In genomic region chr5:124798890-124799289, GRCh38 we compare ENCODE assay signal across 36 cellular contexts. TPM values are rescaled to one million over a fixed set of nuclear protein-coding genes. Genes with fewer than 3 reads are reported as not detected.
"Had no signal": no experiment of that assay in that cellular context is flagged by ENCODE, and none has a peak within 500 bp of the region (broad histone marks: within the 10 kb centered on the region; RNA-seq: fewer than 3 reads in every experiment).

No MANE protein-coding gene starts in this region.

- H3K27ac Mint-ChIP-seq: activated B cell treated with CpG ODN at 0.5 μM for 24 hours; activated CD4-positive, alpha-beta memory T cell treated with anti-CD3 and anti-CD28 coated beads, Interleukin-2, amount 10 ng/mL, durations not matched to agents 7 days and 5 days; activated CD4-positive, alpha-beta T cell treated with anti-CD3 and anti-CD28 coated beads, Interleukin-2, amount 10 ng/mL, durations not matched to agents 7 days and 5 days; activated CD8-positive, alpha-beta memory T cell treated with anti-CD3 and anti-CD28 coated beads, Interleukin-2, amount 10 ng/mL, durations not matched to agents 7 days and 5 days; activated CD8-positive, alpha-beta T cell treated with anti-CD3 and anti-CD28 coated beads, Interleukin-2, amount 10 ng/mL, durations not matched to agents 7 days and 5 days; activated naive CD4-positive, alpha-beta T cell treated with anti-CD3 and anti-CD28 coated beads, Interleukin-2, amount 10 ng/mL, durations not matched to agents 7 days and 5 days; activated naive CD4-positive, alpha-beta T cell treated with anti-CD3 and anti-CD28 coated beads, Interleukin-2, amount 50 U/mL, for 24 hours; activated naive CD8-positive, alpha-beta T cell; activated naive CD8-positive, alpha-beta T cell treated with anti-CD3 and anti-CD28 coated beads, Interleukin-2, amount 10 ng/mL, durations not matched to agents 7 days and 5 days; activated naive CD8-positive, alpha-beta T cell treated with anti-CD3 and anti-CD28 coated beads, Interleukin-2, amount 50 U/mL, for 24 hours; activated T-cell treated with anti-CD3 and anti-CD28 coated beads, Interleukin-2, amount 50 U/mL, for 24 hours; activated T-helper 2 cell treated with anti-CD3 and anti-CD28 coated beads, Interferon-gamma antibody, Interleukin-2, Interleukin-4, amounts not matched to agents 10 μg/mL and 5 μg/mL and 100 μg/mL, durations not matched to agents 14 hours and 24 hours and 36 hours; T-helper 1 cell treated with Interleukin-12 subunit alpha and Interleukin-12 subunit beta and Interleukin-4 antibody, amounts not matched to agents 30 μg/mL and 1 μg/mL, for 36 hours; T-helper 2 cell treated with Interferon-gamma antibody and Interleukin-4, amounts not matched to agents 5 μg/mL and 100 μg/mL, for 36 hours had no signal

- H3K9me3 Mint-ChIP-seq: activated B cell treated with CpG ODN at 0.5 μM for 24 hours; activated CD4-positive, alpha-beta memory T cell treated with anti-CD3 and anti-CD28 coated beads, Interleukin-2, amount 10 ng/mL, durations not matched to agents 7 days and 5 days; activated CD4-positive, alpha-beta T cell treated with anti-CD3 and anti-CD28 coated beads, Interleukin-2, amount 10 ng/mL, durations not matched to agents 7 days and 5 days; activated naive CD4-positive, alpha-beta T cell treated with anti-CD3 and anti-CD28 coated beads, Interleukin-2, amount 50 U/mL, for 24 hours; activated naive CD8-positive, alpha-beta T cell treated with anti-CD3 and anti-CD28 coated beads, Interleukin-2, amount 10 ng/mL, durations not matched to agents 7 days and 5 days; activated T-cell treated with anti-CD3 and anti-CD28 coated beads, Interleukin-2, amount 50 U/mL, for 24 hours; activated T-helper 2 cell treated with anti-CD3 and anti-CD28 coated beads, Interferon-gamma antibody, Interleukin-2, Interleukin-4, amounts not matched to agents 10 μg/mL and 5 μg/mL and 100 μg/mL, durations not matched to agents 14 hours and 24 hours and 36 hours; central memory CD8-positive, alpha-beta T cell; T-helper 2 cell treated with Interferon-gamma antibody and Interleukin-4, amounts not matched to agents 5 μg/mL and 100 μg/mL, for 36 hours had no signal

- H3K36me3 ChIP-seq: ascending aorta, cardiac muscle cell had no signal

- ATAC-seq: activated CD8-positive, alpha-beta memory T cell treated with anti-CD3 and anti-CD28 coated beads, Interleukin-2, amount 10 ng/mL, durations not matched to agents 7 days and 5 days; activated CD8-positive, alpha-beta T cell treated with anti-CD3 and anti-CD28 coated beads, Interleukin-2, amount 10 ng/mL, durations not matched to agents 7 days and 5 days; activated naive CD8-positive, alpha-beta T cell treated with anti-CD3 and anti-CD28 coated beads, Interleukin-2, amount 50 U/mL, for 24 hours had no signal

- H3K27me3 Mint-ChIP-seq: activated B cell treated with CpG ODN at 0.5 μM for 24 hours; activated CD4-positive, alpha-beta memory T cell treated with anti-CD3 and anti-CD28 coated beads, Interleukin-2, amount 10 ng/mL, durations not matched to agents 7 days and 5 days; activated CD4-positive, alpha-beta T cell treated with anti-CD3 and anti-CD28 coated beads, Interleukin-2, amount 10 ng/mL, durations not matched to agents 7 days and 5 days; activated CD8-positive, alpha-beta memory T cell treated with anti-CD3 and anti-CD28 coated beads, Interleukin-2, amount 10 ng/mL, durations not matched to agents 7 days and 5 days; activated naive CD4-positive, alpha-beta T cell treated with anti-CD3 and anti-CD28 coated beads, Interleukin-2, amount 10 ng/mL, durations not matched to agents 7 days and 5 days; activated naive CD4-positive, alpha-beta T cell treated with anti-CD3 and anti-CD28 coated beads, Interleukin-2, amount 50 U/mL, for 24 hours; activated naive CD8-positive, alpha-beta T cell treated with anti-CD3 and anti-CD28 coated beads, Interleukin-2, amount 10 ng/mL, durations not matched to agents 7 days and 5 days; activated naive CD8-positive, alpha-beta T cell treated with anti-CD3 and anti-CD28 coated beads, Interleukin-2, amount 50 U/mL, for 24 hours; activated T-cell treated with anti-CD3 and anti-CD28 coated beads, Interleukin-2, amount 50 U/mL, for 24 hours; central memory CD8-positive, alpha-beta T cell had no signal

- FAIRE-seq: bronchial epithelial cell, TTC549 had no signal

- H3K27ac ChIP-seq: ascending aorta, cardiac muscle cell, VCaP had no signal

- H3K4me3 ChIP-seq: ascending aorta, cardiac muscle cell had no signal

- H3K4me1 Mint-ChIP-seq: activated CD4-positive, alpha-beta memory T cell treated with anti-CD3 and anti-CD28 coated beads, Interleukin-2, amount 10 ng/mL, durations not matched to agents 7 days and 5 days; activated CD4-positive, alpha-beta T cell treated with anti-CD3 and anti-CD28 coated beads, Interleukin-2, amount 10 ng/mL, durations not matched to agents 7 days and 5 days; activated CD8-positive, alpha-beta memory T cell treated with anti-CD3 and anti-CD28 coated beads, Interleukin-2, amount 10 ng/mL, durations not matched to agents 7 days and 5 days; activated naive CD4-positive, alpha-beta T cell treated with anti-CD3 and anti-CD28 coated beads, Interleukin-2, amount 10 ng/mL, durations not matched to agents 7 days and 5 days; activated naive CD4-positive, alpha-beta T cell treated with anti-CD3 and anti-CD28 coated beads, Interleukin-2, amount 50 U/mL, for 24 hours; activated naive CD8-positive, alpha-beta T cell treated with anti-CD3 and anti-CD28 coated beads, Interleukin-2, amount 10 ng/mL, durations not matched to agents 7 days and 5 days; activated naive CD8-positive, alpha-beta T cell treated with anti-CD3 and anti-CD28 coated beads, Interleukin-2, amount 50 U/mL, for 24 hours; central memory CD8-positive, alpha-beta T cell had no signal

- H3K4me3 Mint-ChIP-seq: activated B cell treated with CpG ODN at 0.5 μM for 24 hours; activated CD4-positive, alpha-beta memory T cell treated with anti-CD3 and anti-CD28 coated beads, Interleukin-2, amount 10 ng/mL, durations not matched to agents 7 days and 5 days; activated CD4-positive, alpha-beta T cell treated with anti-CD3 and anti-CD28 coated beads, Interleukin-2, amount 10 ng/mL, durations not matched to agents 7 days and 5 days; activated CD8-positive, alpha-beta memory T cell treated with anti-CD3 and anti-CD28 coated beads, Interleukin-2, amount 10 ng/mL, durations not matched to agents 7 days and 5 days; activated CD8-positive, alpha-beta T cell treated with anti-CD3 and anti-CD28 coated beads, Interleukin-2, amount 10 ng/mL, durations not matched to agents 7 days and 5 days; activated naive CD4-positive, alpha-beta T cell treated with anti-CD3 and anti-CD28 coated beads, Interleukin-2, amount 10 ng/mL, durations not matched to agents 7 days and 5 days; activated naive CD4-positive, alpha-beta T cell treated with anti-CD3 and anti-CD28 coated beads, Interleukin-2, amount 50 U/mL, for 24 hours; activated naive CD8-positive, alpha-beta T cell; activated naive CD8-positive, alpha-beta T cell treated with anti-CD3 and anti-CD28 coated beads, Interleukin-2, amount 10 ng/mL, durations not matched to agents 7 days and 5 days; activated naive CD8-positive, alpha-beta T cell treated with anti-CD3 and anti-CD28 coated beads, Interleukin-2, amount 50 U/mL, for 24 hours; activated T-cell treated with anti-CD3 and anti-CD28 coated beads, Interleukin-2, amount 50 U/mL, for 24 hours; brain; central memory CD8-positive, alpha-beta T cell; T-helper 1 cell treated with Interleukin-12 subunit alpha and Interleukin-12 subunit beta and Interleukin-4 antibody, amounts not matched to agents 30 μg/mL and 1 μg/mL, for 36 hours; T-helper 2 cell treated with Interferon-gamma antibody and Interleukin-4, amounts not matched to agents 5 μg/mL and 100 μg/mL, for 36 hours had no signal

- H3K27me3 ChIP-seq: ascending aorta, cardiac muscle cell had no signal

- DNase-seq: activated B cell treated with CpG ODN at 0.5 μM for 24 hours; activated CD4-positive, alpha-beta memory T cell treated with anti-CD3 and anti-CD28 coated beads, Interleukin-2, amount 10 ng/mL, durations not matched to agents 7 days and 5 days; activated CD4-positive, alpha-beta T cell treated with anti-CD3 and anti-CD28 coated beads for 4 hours; activated CD4-positive, alpha-beta T cell treated with anti-CD3 and anti-CD28 coated beads, Interleukin-2, amount 10 ng/mL, durations not matched to agents 7 days and 5 days; activated CD4-positive, alpha-beta T cell treated with anti-CD3 and anti-CD28 coated beads, Interleukin-2, amount 50 U/mL, for 48 hours; activated CD4-positive, CD25-positive, alpha-beta regulatory T cell treated with anti-CD3 and anti-CD28 coated beads, Interleukin-2, amount 50 U/mL, for 72 hours; activated CD8-positive, alpha-beta memory T cell treated with anti-CD3 and anti-CD28 coated beads for 24 hours; activated CD8-positive, alpha-beta memory T cell treated with anti-CD3 and anti-CD28 coated beads, Interleukin-2, amount 10 ng/mL, durations not matched to agents 7 days and 5 days; activated CD8-positive, alpha-beta memory T cell treated with anti-CD3 and anti-CD28 coated beads, Interleukin-2, amount 50 U/mL, for 48 hours; activated CD8-positive, alpha-beta T cell treated with anti-CD3 and anti-CD28 coated beads, Interleukin-2, amount 10 ng/mL, durations not matched to agents 7 days and 5 days; activated effector memory CD4-positive, alpha-beta T cell treated with Interleukin-2 at 50 U/mL for 16 hours; activated gamma-delta T cell; activated naive CD4-positive, alpha-beta T cell treated with anti-CD3 and anti-CD28 coated beads, Interleukin-2, amount 10 ng/mL, durations not matched to agents 7 days and 5 days; activated naive CD4-positive, alpha-beta T cell treated with Interleukin-2 at 50 U/mL for 16 hours; activated naive CD8-positive, alpha-beta T cell treated with anti-CD3 and anti-CD28 coated beads, Interleukin-2, amount 10 ng/mL, durations not matched to agents 7 days and 5 days; activated naive CD8-positive, alpha-beta T cell treated with anti-CD3 and anti-CD28 coated beads, Interleukin-2, amount 50 U/mL, for 24 hours; activated T-cell treated with anti-CD3 and anti-CD28 coated beads, Interleukin-2, amount 50 U/mL, for 24 hours; activated T-cell treated with anti-CD3 and anti-CD28 coated beads, Interleukin-2, amount 50 U/mL, for 48 hours; amygdala; anterior cingulate cortex; caudate nucleus; cerebellar nuclear complex; T-helper 2 cell; T-helper 9 cell had no signal

- H3K36me3 Mint-ChIP-seq: activated CD8-positive, alpha-beta memory T cell treated with anti-CD3 and anti-CD28 coated beads, Interleukin-2, amount 10 ng/mL, durations not matched to agents 7 days and 5 days; activated naive CD4-positive, alpha-beta T cell treated with anti-CD3 and anti-CD28 coated beads, Interleukin-2, amount 10 ng/mL, durations not matched to agents 7 days and 5 days; activated naive CD4-positive, alpha-beta T cell treated with anti-CD3 and anti-CD28 coated beads, Interleukin-2, amount 50 U/mL, for 24 hours; activated naive CD8-positive, alpha-beta T cell; activated naive CD8-positive, alpha-beta T cell treated with anti-CD3 and anti-CD28 coated beads, Interleukin-2, amount 10 ng/mL, durations not matched to agents 7 days and 5 days; brain had no signal

- H3K4me1 ChIP-seq: ascending aorta had no signal

- H3K9me3 ChIP-seq: ascending aorta had no signal

RNA-seq across cellular contexts. Expression of gene ZNF608, which starts 52.5 kb away (rescaled TPM):
- total RNA-seq: activated CD4-positive, alpha-beta memory T cell treated with anti-CD3 and anti-CD28 coated beads, Interleukin-2, amount 10 ng/mL, durations not matched to agents 7 days and 5 days; activated CD4-positive, alpha-beta T cell treated with anti-CD3 and anti-CD28 coated beads, Interleukin-2, amount 10 ng/mL, durations not matched to agents 7 days and 5 days; activated CD8-positive, alpha-beta memory T cell treated with anti-CD3 and anti-CD28 coated beads, Interleukin-2, amount 10 ng/mL, durations not matched to agents 7 days and 5 days; activated CD8-positive, alpha-beta T cell treated with anti-CD3 and anti-CD28 coated beads, Interleukin-2, amount 10 ng/mL, durations not matched to agents 7 days and 5 days; activated naive CD8-positive, alpha-beta T cell treated with anti-CD3 and anti-CD28 coated beads, Interleukin-2, amount 10 ng/mL, durations not matched to agents 7 days and 5 days; activated T-helper 2 cell treated with anti-CD3 and anti-CD28 coated beads, Interferon-gamma antibody, Interleukin-2, Interleukin-4, amounts not matched to agents 10 μg/mL and 5 μg/mL and 100 μg/mL, durations not matched to agents 14 hours and 24 hours and 36 hours had no signal
